Comparison of ENCODE assay signal across 14 cellular contexts in the genomic region with DNA sequence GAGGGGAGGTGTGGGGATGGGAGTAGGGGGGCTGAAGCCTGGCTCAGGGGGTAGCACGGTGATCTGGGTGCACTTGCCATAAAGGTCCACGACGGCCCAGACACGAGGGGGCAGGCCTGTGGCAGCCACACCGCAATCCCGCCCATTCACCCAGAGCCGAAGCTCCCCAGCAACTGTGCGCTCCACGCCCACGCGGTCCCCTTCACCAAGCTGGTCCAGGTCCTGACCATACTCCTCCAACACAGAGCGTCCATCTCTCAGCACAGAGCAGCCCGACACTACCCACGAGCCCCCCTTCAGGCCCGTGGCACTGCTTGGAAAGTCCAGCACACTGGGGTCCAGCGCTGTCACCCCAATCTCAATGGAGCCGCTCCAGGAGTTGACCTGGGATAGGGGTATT. TPM values are rescaled to one million over a fixed set of nuclear protein-coding genes. Genes with fewer than 3 reads are reported as not detected.
DNase-seq lines count a peak whose midpoint lies in the region; ATAC-seq and TF ChIP-seq lines count a peak whose summit lies in the region.
"Had no signal": no experiment of that assay in that cellular context is flagged by ENCODE, and none has a peak within 500 bp of the region (broad histone marks: within the 10 kb centered on the region; RNA-seq: fewer than 3 reads in every experiment).

No MANE protein-coding gene starts in this region.

- H3K79me2 ChIP-seq in PC-3 (ENCODE audit: low read length), result peaks cover 16% of the 10 kb centered on the region

- H3K4me2 ChIP-seq in PC-3 (ENCODE audit: low read length) (peak overlapping the region; percentile 93), skeletal muscle satellite cell (ENCODE audit: low read length) (peak overlapping the region; percentile 88)

- H3K36me3 Mint-ChIP-seq in activated T-cell treated with anti-CD3 and anti-CD28 coated beads, Interleukin-2, amount 50 U/mL, for 24 hours (ENCODE audit: low read depth), result peaks cover 63% of the 10 kb centered on the region
- H3K36me3 Mint-ChIP-seq in endodermal cell (ENCODE audit: low read depth), result peaks cover 21% of the 10 kb centered on the region

- 93 to 97% methylated on average over 10 to 17 of the region's 17 CpGs for WGBS in endodermal cell (ENCODE audit: insufficient coverage in 1 of 2, insufficient read length in 1 of 2), 2 experiments

- no peak overlapping the region for H2AFZ ChIP-seq in PC-3 (ENCODE audit: low read length)

- H3K27me3 Mint-ChIP-seq in activated T-cell treated with anti-CD3 and anti-CD28 coated beads, Interleukin-2, amount 50 U/mL, for 24 hours, result no peaks in the 10 kb centered on the region
- no peaks in the 10 kb centered on the region for H3K27me3 Mint-ChIP-seq in endodermal cell (ENCODE audit: insufficient read depth)

- intact Hi-C loops in PC-3 (cut with micrococcal nuclease), result no loop called here

- H3K4me3 Mint-ChIP-seq in activated T-cell treated with anti-CD3 and anti-CD28 coated beads, Interleukin-2, amount 50 U/mL, for 24 hours, result peak overlapping the region; percentile 97
- no peak overlapping the region for H3K4me3 Mint-ChIP-seq in endodermal cell

- H3K27ac ChIP-seq in PC-3 (ENCODE audit: low read length) (no peak overlapping the region), endodermal cell (ENCODE audit: low read depth, low read length) (no peak overlapping the region)

- H3K27me3 ChIP-seq in PC-3 (ENCODE audit: low read length) (no peaks in the 10 kb centered on the region), endodermal cell (ENCODE audit: control insufficient read depth, insufficient read depth, low read length, poor library complexity, severe bottlenecking) (no peaks in the 10 kb centered on the region), skeletal muscle satellite cell (ENCODE audit: control insufficient read depth, insufficient read depth, low read length) (no peaks in the 10 kb centered on the region)

- H3K27ac Mint-ChIP-seq in activated T-cell treated with anti-CD3 and anti-CD28 coated beads, Interleukin-2, amount 50 U/mL, for 24 hours, result peak overlapping the region; percentile 93
- H3K27ac Mint-ChIP-seq in endodermal cell, result no peak overlapping the region

- peaks cover 47% of the 10 kb centered on the region for H3K4me1 Mint-ChIP-seq in activated T-cell treated with anti-CD3 and anti-CD28 coated beads, Interleukin-2, amount 50 U/mL, for 24 hours (ENCODE audit: low read depth)
- H3K4me1 Mint-ChIP-seq in endodermal cell, result peaks cover 10% of the 10 kb centered on the region

- 0 out of 2 replicates have a peak, but pooled peaks cover 6% of the 10 kb centered on the region for H3K4me1 ChIP-seq in PC-3 (ENCODE audit: insufficient read depth, low read length)
- no peaks in the 10 kb centered on the region for H3K4me1 ChIP-seq in endodermal cell (ENCODE audit: control insufficient read depth, insufficient read depth, low read length)
- H3K4me1 ChIP-seq in skeletal muscle satellite cell (ENCODE audit: control insufficient read depth, insufficient read depth, low read length), result peaks cover 13% of the 10 kb centered on the region

- H3K9me3 Mint-ChIP-seq in activated T-cell treated with anti-CD3 and anti-CD28 coated beads, Interleukin-2, amount 50 U/mL, for 24 hours, result no peaks in the 10 kb centered on the region
- H3K9me3 Mint-ChIP-seq in endodermal cell, result no peaks in the 10 kb centered on the region

- no peaks in the 10 kb centered on the region for H3K9me2 ChIP-seq in PC-3 (replicated peaks; ENCODE audit: low read length)

- no peak overlapping the region for H3K9ac ChIP-seq in PC-3 (ENCODE audit: low read length)
- H3K9ac ChIP-seq in endodermal cell (ENCODE audit: extremely low read depth, low read length, poor library complexity, severe bottlenecking), result no peak overlapping the region
- H3K9ac ChIP-seq in skeletal muscle satellite cell (ENCODE audit: low read depth, low read length), result no peak overlapping the region

- TF ChIP-seq CTCF in PC-3 (conservative IDR thresholded peaks at IDR 0.05; ENCODE audit: low read depth, low read length) (no peak), endodermal cell (conservative IDR thresholded peaks at IDR 0.05) (no peak)

- CTCF ChIA-PET in PC-3 (lab: Charles Lee), result no interaction called here

- H3K4me3 ChIP-seq in PC-3 (ENCODE audit: low read length) (no peak overlapping the region), endodermal cell (ENCODE audit: low read length) (peak overlapping the region; percentile 82), skeletal muscle satellite cell (ENCODE audit: low read length) (no peak overlapping the region)

- no peaks in the 10 kb centered on the region for H3F3A ChIP-seq in PC-3 (ENCODE audit: low read length, unreplicated experiment)

- POLR2A ChIA-PET in PC-3 (lab: Charles Lee; ENCODE audit: unreplicated experiment), result no interaction called here

- no peaks in the 10 kb centered on the region for H4K20me1 ChIP-seq in PC-3 (ENCODE audit: low read length)

- DNase-seq in activated T-cell treated with anti-CD3 and anti-CD28 coated beads, Interleukin-2, amount 50 U/mL, for 24 hours, result no peak
- DNase-seq in activated T-cell treated with anti-CD3 and anti-CD28 coated beads for 4 hours, result no peak
- no peak for DNase-seq in PC-3
- no peak for DNase-seq in endodermal cell
- no peak for DNase-seq in AG08395 (ENCODE audit: low spot score)
- DNase-seq in SW 1271 (lab: John Stamatoyannopoulos, UW), result no peak
- DNase-seq in Kasumi-1 (lab: John Stamatoyannopoulos, UW), result no peak
- DNase-seq: Caco-2; hypothalamus; left ventricle myocardium superior; NCI-H146; NCI-H446 treated with DMSO at 0.1 percent for 48 hours; stimulated activated naive CD8-positive, alpha-beta T cell treated with anti-CD3 and anti-CD28 coated beads, Interleukin-15, Interleukin-2, amounts not matched to agents 100 U/mL and 50 U/mL, for 24 hours had no signal

- no peak for ATAC-seq in PC-3
- ATAC-seq: left ventricle myocardium superior; stimulated activated naive CD8-positive, alpha-beta T cell treated with anti-CD3 and anti-CD28 coated beads, Interleukin-15, Interleukin-2, amounts not matched to agents 100 U/mL and 50 U/mL, for 24 hours had no signal

- 0 out of 2 replicates have a peak, but pooled peaks cover 11% of the 10 kb centered on the region for H3K36me3 ChIP-seq in PC-3 (ENCODE audit: low read depth, low read length)
- H3K36me3 ChIP-seq in endodermal cell (ENCODE audit: control insufficient read depth, insufficient read depth, low read length), result peaks cover 29% of the 10 kb centered on the region
- peaks cover 41% of the 10 kb centered on the region for H3K36me3 ChIP-seq in skeletal muscle satellite cell (ENCODE audit: insufficient read depth, low read length)

- BruUV-seq in PC-3 (replicated peaks; lab: Mats Ljungman, UMichigan), result no TSS peak

- no peaks in the 10 kb centered on the region for H3K9me3 ChIP-seq in PC-3 (ENCODE audit: low read length)
- no peaks in the 10 kb centered on the region for H3K9me3 ChIP-seq in endodermal cell (ENCODE audit: control insufficient read depth, low read length)
- H3K9me3 ChIP-seq in skeletal muscle satellite cell (replicated peaks; ENCODE audit: low read length), result no peaks in the 10 kb centered on the region
- H3K9me3 ChIP-seq: Caco-2 had no signal

RNA-seq across cellular contexts. Expression of gene NEURL4, which starts 1.6 kb away (rescaled TPM):
- total RNA-seq in PC-3 (2014; rRNA removed) (21.4 and 27.7 TPM in 2 replicates), endodermal cell (10 to 100 TPM; 51.3 to 52.7 TPM)
- polyA plus RNA-seq in endodermal cell (2013, experiment 1 of 2), result 38.0 TPM
- polyA plus RNA-seq in endodermal cell (2013, experiment 2 of 2), result 30.5 TPM
- 11.4 and 14.2 TPM in 2 replicates for total RNA-seq in skeletal muscle satellite cell (2012; rRNA removed)

RNA-seq across cellular contexts. Expression of gene ACAP1, which starts 8.8 kb away (rescaled TPM):
- total RNA-seq in PC-3 (2014; rRNA removed), result not detected in 2 replicates
- 1 to 10 TPM; 4.5 to 8.4 TPM for total RNA-seq in endodermal cell
- 5.0 TPM for polyA plus RNA-seq in endodermal cell (2013, experiment 1 of 2)
- polyA plus RNA-seq in endodermal cell (2013, experiment 2 of 2), result 1.4 TPM
- total RNA-seq in skeletal muscle satellite cell (2012; rRNA removed), result 0.87 and 2.3 TPM in 2 replicates

RNA-seq across cellular contexts. Expression of gene GPS2, which starts 12.3 kb away (rescaled TPM):
- total RNA-seq in PC-3 (2014; rRNA removed) (30.8 and 45.8 TPM in 2 replicates), endodermal cell (10 to 100 TPM; 43.6 to 47.2 TPM)
- polyA plus RNA-seq in endodermal cell (2013, experiment 1 of 2), result 67.0 TPM
- polyA plus RNA-seq in endodermal cell (2013, experiment 2 of 2), result 59.0 TPM
- 33.5 and 46.5 TPM in 2 replicates for total RNA-seq in skeletal muscle satellite cell (2012; rRNA removed)

RNA-seq across cellular contexts. Expression of gene EIF5A, which starts 20.1 kb away (rescaled TPM):
- total RNA-seq in PC-3 (2014; rRNA removed), result 1,140 and 1,203 TPM in 2 replicates
- total RNA-seq in endodermal cell, result 100 to 1,000 TPM; 488 to 556 TPM
- 427 TPM for polyA plus RNA-seq in endodermal cell (2013, experiment 1 of 2)
- 440 TPM for polyA plus RNA-seq in endodermal cell (2013, experiment 2 of 2)
- 1,162 and 1,732 TPM in 2 replicates for total RNA-seq in skeletal muscle satellite cell (2012; rRNA removed)

RNA-seq across cellular contexts. Expression of gene KCTD11, which starts 24.5 kb away (rescaled TPM):
- 7.0 and 7.6 TPM in 2 replicates for total RNA-seq in PC-3 (2014; rRNA removed)
- total RNA-seq in endodermal cell, result 1 to 10 TPM; 7.1 to 8.4 TPM
- 9.4 TPM for polyA plus RNA-seq in endodermal cell (2013, experiment 1 of 2)
- polyA plus RNA-seq in endodermal cell (2013, experiment 2 of 2), result 8.9 TPM
- total RNA-seq in skeletal muscle satellite cell (2012; rRNA removed), result 4.3 and 7.9 TPM in 2 replicates
